Comparison of ENCODE assay signal across 24 cellular contexts in genomic region chr3:181728470-181728869, GRCh38. TPM values are rescaled to one million over a fixed set of nuclear protein-coding genes. Genes with fewer than 3 reads are reported as not detected.
DNase-seq lines count a peak whose midpoint lies in the region; ATAC-seq and TF ChIP-seq lines count a peak whose summit lies in the region.
"Had no signal": no experiment of that assay in that cellular context is flagged by ENCODE, and none has a peak within 500 bp of the region (broad histone marks: within the 10 kb centered on the region; RNA-seq: fewer than 3 reads in every experiment).

No MANE protein-coding gene starts in this region.

- TF ChIP-seq POLR2A in right lobe of liver (IDR thresholded peaks at IDR 0.05): no peak

- H3K4me3 ChIP-seq in Caco-2 (ENCODE audit: low read depth, low read length): no peak overlapping the region
- no peak overlapping the region for H3K4me3 ChIP-seq in right lobe of liver
- no peak overlapping the region for H3K4me3 ChIP-seq in right cardiac atrium (ENCODE audit: low read length)
- H3K4me3 ChIP-seq: BLaER1 treated with 17β-estradiol and CSF1 and Interleukin-3, amounts not matched to agents 10 nM and 100 nM; suprapubic skin had no signal

- H3K9me3 ChIP-seq in Caco-2 (no peaks in the 10 kb centered on the region), right lobe of liver (no peaks in the 10 kb centered on the region), right cardiac atrium (ENCODE audit: control insufficient read depth, low read length) (no peaks in the 10 kb centered on the region)
- H3K9me3 ChIP-seq: suprapubic skin had no signal

- no peaks in the 10 kb centered on the region for H3K27me3 Mint-ChIP-seq in Caco-2 (ENCODE audit: insufficient read depth, unreplicated experiment)

- POLR2A ChIA-PET in Caco-2 (lab: Charles Lee): no interaction called here

- no peak for TF ChIP-seq CTCF in Caco-2 (IDR thresholded peaks at IDR 0.05; ENCODE audit: insufficient read depth in 1 of 2, low read depth in 1 of 2, low read length in 1 of 2, severe bottlenecking in 1 of 2, unreplicated experiment in 1 of 2)
- no peak for TF ChIP-seq CTCF in right lobe of liver (IDR thresholded peaks at IDR 0.05)

- no TSS peak for BruUV-seq in Caco-2 (replicated peaks; lab: Mats Ljungman, UMichigan)

- WGBS in right lobe of liver (ENCODE audit: insufficient coverage, low coverage, low lambda C conversion rate, missing lambda C conversion rate): 6% methylated on average over 4 of the region's 4 CpGs
- WGBS in right cardiac atrium: 14% methylated on average over 4 of the region's 4 CpGs

- peak overlapping the region; percentile 91 for H3K27ac ChIP-seq in cingulate gyrus (ENCODE audit: low read depth, low read length)
- H3K27ac ChIP-seq in right lobe of liver: no peak overlapping the region
- no peak overlapping the region for H3K27ac ChIP-seq in right cardiac atrium (ENCODE audit: low read length)
- H3K27ac ChIP-seq: BLaER1 treated with 17β-estradiol and CSF1 and Interleukin-3, amounts not matched to agents 10 nM and 100 nM; suprapubic skin had no signal

- no peaks in the 10 kb centered on the region for H3K27me3 ChIP-seq in Caco-2 (replicated peaks; ENCODE audit: control insufficient read depth, insufficient read depth, low read length)
- H3K27me3 ChIP-seq in right lobe of liver: peaks cover 4 to 32% of the 10 kb centered on the region in 2 donors
- peaks cover 2% of the 10 kb centered on the region for H3K27me3 ChIP-seq in right cardiac atrium (ENCODE audit: control insufficient read depth, insufficient read depth)

- no peaks in the 10 kb centered on the region for H3K36me3 ChIP-seq in Caco-2 (ENCODE audit: control insufficient read depth, insufficient read depth, low read length)
- no peaks in the 10 kb centered on the region for H3K36me3 ChIP-seq in right lobe of liver
- H3K36me3 ChIP-seq: BLaER1 treated with 17β-estradiol and CSF1 and Interleukin-3, amounts not matched to agents 10 nM and 100 nM; suprapubic skin had no signal

- H3K4me1 Mint-ChIP-seq in Caco-2 (ENCODE audit: low read depth, unreplicated experiment): no peaks in the 10 kb centered on the region

- no peak for DNase-seq in Caco-2
- DNase-seq in NCI-H146 (lab: John Stamatoyannopoulos, UW): peak; percentile 53
- no peak for DNase-seq in right lobe of liver
- DNase-seq in NCI-H1436 treated with DMSO at 0.1 percent for 48 hours (lab: John Stamatoyannopoulos, UW): no peak
- no peak for DNase-seq in HCEC 1CT
- DNase-seq in ureter (ENCODE audit: low spot score): no peak
- no peak for DNase-seq in right cardiac atrium
- DNase-seq: ACHN; activated CD4-positive, CD25-positive, alpha-beta regulatory T cell treated with anti-CD3 and anti-CD28 coated beads, Interleukin-2, amount 50 U/mL, for 72 hours; activated CD8-positive, alpha-beta T cell treated with anti-CD3 and anti-CD28 coated beads, Interleukin-2, amount 10 ng/mL, durations not matched to agents 7 days and 5 days; activated effector memory CD4-positive, alpha-beta T cell treated with anti-CD3 and anti-CD28 coated beads, Interleukin-2, amount 50 U/mL, for 16 hours; activated T-cell treated with anti-CD3 and anti-CD28 coated beads for 4 hours; DND-41; H7; IMR-90; mammary epithelial cell; NCI-H1105 treated with DMSO at 0.1 percent for 48 hours; stimulated activated CD4-positive, alpha-beta T cell treated with anti-CD3 and anti-CD28 coated beads, Interleukin-4, amount 100 ng/mL, for 1 hour had no signal

- H3K4me1 ChIP-seq in Caco-2: peaks cover 10% of the 10 kb centered on the region
- H3K4me1 ChIP-seq in right lobe of liver: peaks cover 0 to 20% (median 6%) of the 10 kb centered on the region in 4 donors
- peaks cover 4% of the 10 kb centered on the region for H3K4me1 ChIP-seq in right cardiac atrium (ENCODE audit: control insufficient read depth, insufficient read depth, low read length)
- H3K4me1 ChIP-seq: BLaER1 treated with 17β-estradiol and CSF1 and Interleukin-3, amounts not matched to agents 10 nM and 100 nM had no signal

- H3K9me3 Mint-ChIP-seq in Caco-2 (ENCODE audit: unreplicated experiment): no peaks in the 10 kb centered on the region

- CTCF ChIA-PET in Caco-2 (lab: Charles Lee): interaction anchor here (1.0 kb wide), 1 partner anchor 27 kb away, joined by 3 read pairs; no protein-coding TSS in a partner anchor

- H3K4me3 Mint-ChIP-seq in Caco-2 (ENCODE audit: unreplicated experiment): peak overlapping the region; percentile 44
- H3K4me3 Mint-ChIP-seq: stimulated activated memory B cell treated with anti-CD40 and anti-IgM and Interleukin-4, amounts not matched to agents 10 μg/mL and 1 μg/mL and 100 μg/mL, for 72 hours had no signal

- intact Hi-C loops in Caco-2 (cut with micrococcal nuclease; ENCODE audit: unreplicated experiment): loop anchor here (5.0 kb wide), 1 partner anchor 219 kb away; no protein-coding TSS in a partner anchor
- intact Hi-C loops in right lobe of liver (cut with DNase I): no loop called here
- intact Hi-C loops in right cardiac atrium (cut with DNase I): no loop called here

- no peak overlapping the region for H3K27ac Mint-ChIP-seq in Caco-2 (ENCODE audit: unreplicated experiment)
- H3K27ac Mint-ChIP-seq: stimulated activated memory B cell treated with anti-CD40 and anti-IgM and Interleukin-4, amounts not matched to agents 10 μg/mL and 1 μg/mL and 100 μg/mL, for 72 hours had no signal

- peak; percentile 35 to 80 (median 60) for ATAC-seq in right lobe of liver
- no peak for ATAC-seq in right cardiac atrium
- ATAC-seq: activated CD8-positive, alpha-beta T cell treated with anti-CD3 and anti-CD28 coated beads, Interleukin-2, amount 10 ng/mL, durations not matched to agents 7 days and 5 days; stimulated activated memory B cell treated with anti-CD40 and anti-IgM and Interleukin-4, amounts not matched to agents 10 μg/mL and 1 μg/mL and 100 μg/mL, for 72 hours had no signal

- peaks cover 4% of the 10 kb centered on the region for H3K36me3 Mint-ChIP-seq in Caco-2 (ENCODE audit: insufficient read depth, unreplicated experiment)
- H3K36me3 Mint-ChIP-seq: stimulated activated memory B cell treated with anti-CD40 and anti-IgM and Interleukin-4, amounts not matched to agents 10 μg/mL and 1 μg/mL and 100 μg/mL, for 72 hours had no signal

RNA-seq across cellular contexts. Expression of gene SOX2, which starts 16.7 kb away (rescaled TPM):
- total RNA-seq in Caco-2 (2022) (33.4 and 34.1 TPM in 2 replicates), right lobe of liver (not detected), ureter (0.16 TPM), right cardiac atrium (under 1 TPM in 3 of 4 donors, not detected in 1; 0.17 to 0.35 (median 0.20) TPM)
- polyA plus RNA-seq in right cardiac atrium: 1.0 TPM
- total RNA-seq: activated CD8-positive, alpha-beta T cell treated with anti-CD3 and anti-CD28 coated beads, Interleukin-2, amount 10 ng/mL, durations not matched to agents 7 days and 5 days; IMR-90; kidney epithelial cell; mammary epithelial cell; T-helper 1 cell treated with Interleukin-12 subunit alpha and Interleukin-12 subunit beta and Interleukin-4 antibody, amounts not matched to agents 30 ng/mL and 1 ng/mL, for 36 hours had no signal
- polyA plus RNA-seq: IMR-90, mammary epithelial cell had no signal

Comparison
In these comparisons a context has a peak if more than half of its experiments do, and no peak if none do; other contexts are left out.
1. ATAC-seq: peak in right lobe of liver (4 of 4); none in right cardiac atrium (0 of 2).
2. RNA of gene SOX2, which starts 16.7 kb away (total RNA-seq): 33.4 to 34.1 TPM in Caco-2; 0.17 to 0.35 TPM in right cardiac atrium, 0.16 TPM in ureter (single experiment) and not detected in right lobe of liver; every median in the first group is over 10 times any median in the second.